In genomic region chr22:23913661-23914353, GRCh38 we compare ENCODE assay signal across 8 cellular contexts. TPM values are rescaled to one million over a fixed set of nuclear protein-coding genes. Genes with fewer than 3 reads are reported as not detected.
DNase-seq lines count a peak whose midpoint lies in the region; ATAC-seq and TF ChIP-seq lines count a peak whose summit lies in the region.

No MANE protein-coding gene starts in this region.

- peaks cover 5 to 15% of the 10 kb centered on the region in 2 donors for H3K4me1 ChIP-seq in left lung

- no peaks in the 10 kb centered on the region for H3K9me3 ChIP-seq in left lung

- no peaks in the 10 kb centered on the region for H3K27me3 ChIP-seq in left lung

- H3K27ac ChIP-seq in C4-2B (peak overlapping the region; percentile 80), left lung (peak overlapping the region; percentile 79 to 90)

- H3K36me3 ChIP-seq in left lung, result peaks cover 0 to 2% of the 10 kb centered on the region in 2 donors

- intact Hi-C loops in left lung (cut with DNase I), result no loop called here

- TF ChIP-seq CTCF in C4-2B (conservative IDR thresholded peaks at IDR 0.05), result no peak
- no peak for TF ChIP-seq CTCF in left lung (IDR thresholded peaks at IDR 0.05)

- H3K4me3 ChIP-seq in left lung, result peak overlapping the region; percentile 50 to 59

- DNase-seq in NCI-H748 (lab: John Stamatoyannopoulos, UW; ENCODE audit: unreplicated experiment) (peak; percentile 99), dermis blood vessel endothelial cell (peak; percentile 99), left lung (peak; percentile 100)
- peak; percentile 99 for DNase-seq in activated CD4-positive, alpha-beta T cell treated with anti-CD3 and anti-CD28 coated beads, Interleukin-2, amount 50 U/mL, for 4 hours
- peak; percentile 99 for DNase-seq in stimulated activated CD4-positive, alpha-beta T cell treated with anti-CD3 and anti-CD28 coated beads, Interleukin-2, amount 100 ng/mL, for 4 hours (ENCODE audit: low read depth)

- ATAC-seq in GM19395 (IDR thresholded peaks at IDR 0.05; ENCODE audit: unreplicated experiment) (peak; percentile 93), HG03558 (IDR thresholded peaks at IDR 0.05; ENCODE audit: extremely low read depth, unreplicated experiment) (peak; percentile 86), left lung (peak; percentile 99)

RNA-seq across cellular contexts. Expression of gene MIF, which starts 19.6 kb away (rescaled TPM):
- total RNA-seq in dermis blood vessel endothelial cell (153 and 274 TPM in 2 replicates), left lung (100 to 1,000 TPM; 361 to 467 TPM)

RNA-seq across cellular contexts. Expression of gene GSTT2B, which starts 47.2 kb away (rescaled TPM):
- total RNA-seq in dermis blood vessel endothelial cell (1.4 and 11.1 TPM in 2 replicates), left lung (10 to 100 TPM in 1 of 2 donors, 1 to 10 TPM in 1; 1.3 to 33.7 TPM)

RNA-seq across cellular contexts. Expression of gene DDTL, which starts 52.9 kb away (rescaled TPM):
- total RNA-seq in dermis blood vessel endothelial cell (0.34 and 0.98 TPM in 2 replicates), left lung (1 to 10 TPM in 1 of 2 donors, not detected in 1; 2.4 TPM)

RNA-seq across cellular contexts. Expression of gene SLC2A11, which starts 56.1 kb away (rescaled TPM):
- total RNA-seq in dermis blood vessel endothelial cell, result 4.7 and 6.0 TPM in 2 replicates
- 10 to 100 TPM in 1 of 2 donors, 1 to 10 TPM in 1; 9.9 to 15.4 TPM for total RNA-seq in left lung

Comparison
In these comparisons a context has a peak if more than half of its experiments do, and no peak if none do; other contexts are left out.
1. Peak in every context shown above with its lines: DNase-seq, ATAC-seq, H3K4me3 ChIP-seq and H3K27ac ChIP-seq.